In genomic region chr9:126451316-126451885, GRCh38 we compare ENCODE assay signal across 16 cellular contexts.
"Had no signal": no experiment of that assay in that cellular context is flagged by ENCODE, and none has a peak within 500 bp of the region (broad histone marks: within the 10 kb centered on the region; RNA-seq: fewer than 3 reads in every experiment).

No MANE protein-coding gene starts in this region.

- H3K4me1 Mint-ChIP-seq: mesothelial cell of epicardium had no signal

- DNase-seq: activated CD4-positive, CD25-positive, alpha-beta regulatory T cell treated with anti-CD3 and anti-CD28 coated beads, Interleukin-2, amount 50 U/mL, for 72 hours; activated naive CD4-positive, alpha-beta T cell; cerebellar nuclear complex; foreskin keratinocyte; hippocampal formation; left colon; nucleus accumbens; sigmoid colon; stimulated activated naive CD4-positive, alpha-beta T cell treated with Interleukin-2 at 50 U/mL for 16 hours had no signal

- H3K27ac ChIP-seq: ascending aorta, breast epithelium, foreskin keratinocyte, sigmoid colon, vagina had no signal

- ATAC-seq: foreskin keratinocyte; left colon; natural killer cell treated with Interleukin-12 subunit alpha and Interleukin-12 subunit beta and Interleukin-15 and Interleukin-18, amount 100 ng/mL, for 72 hours had no signal

- H3K27ac Mint-ChIP-seq: dendritic cell treated with granulocyte-macrophage colony-stimulating factor and Interleukin-4, amounts not matched to agents 40 ng/mL and 50 ng/mL, for 4 days; mesothelial cell of epicardium; T-helper 1 cell treated with Interleukin-12 subunit alpha and Interleukin-12 subunit beta and Interleukin-4 antibody, amounts not matched to agents 30 μg/mL and 1 μg/mL, for 36 hours had no signal

- H3K4me3 Mint-ChIP-seq: dendritic cell treated with granulocyte-macrophage colony-stimulating factor and Interleukin-4, amounts not matched to agents 40 ng/mL and 50 ng/mL, for 4 days; mesothelial cell of epicardium; natural killer cell treated with Interleukin-12 subunit alpha and Interleukin-12 subunit beta and Interleukin-15 and Interleukin-18, amount 100 ng/mL, for 72 hours; T-helper 1 cell treated with Interleukin-12 subunit alpha and Interleukin-12 subunit beta and Interleukin-4 antibody, amounts not matched to agents 30 μg/mL and 1 μg/mL, for 36 hours had no signal

- H3K36me3 Mint-ChIP-seq: natural killer cell treated with Interleukin-12 subunit alpha and Interleukin-12 subunit beta and Interleukin-15 and Interleukin-18, amount 100 ng/mL, for 72 hours had no signal

- H3K9me3 Mint-ChIP-seq: dendritic cell treated with granulocyte-macrophage colony-stimulating factor and Interleukin-4, amounts not matched to agents 40 ng/mL and 50 ng/mL, for 4 days; mesothelial cell of epicardium; natural killer cell treated with Interleukin-12 subunit alpha and Interleukin-12 subunit beta and Interleukin-15 and Interleukin-18, amount 100 ng/mL, for 72 hours; T-helper 1 cell treated with Interleukin-12 subunit alpha and Interleukin-12 subunit beta and Interleukin-4 antibody, amounts not matched to agents 30 μg/mL and 1 μg/mL, for 36 hours had no signal
